Comparison of ENCODE assay signal across 8 cellular contexts in genomic region chr11:78961938-78962701, GRCh38.
DNase-seq lines count a peak whose midpoint lies in the region; ATAC-seq, FAIRE-seq and TF ChIP-seq lines count a peak whose summit lies in the region.

No MANE protein-coding gene starts in this region.

- H3K4me2 ChIP-seq in endothelial cell of umbilical vein (ENCODE audit: insufficient read depth, low read length) (peak overlapping the region; percentile 29), PC-9 (no peak overlapping the region)

- H3K9me1 ChIP-seq in endothelial cell of umbilical vein (replicated peaks; ENCODE audit: control insufficient read depth, extremely low read depth, insufficient read depth, low read length) = no peaks in the 10 kb centered on the region

- H3K4me1 ChIP-seq in endothelial cell of umbilical vein (ENCODE audit: control insufficient read depth, extremely low read depth, insufficient read depth, low read length) (peaks cover 7% of the 10 kb centered on the region), PC-9 (replicated peaks; ENCODE audit: insufficient read depth) (no peaks in the 10 kb centered on the region)

- no peaks in the 10 kb centered on the region for H3K9me2 ChIP-seq in PC-9 (ENCODE audit: insufficient read depth)

- in situ Hi-C loops in G401 (cut with HindIII; ENCODE audit: low sequenced_read_pairs) = no loop called here

- TF ChIP-seq POLR2A in endothelial cell of umbilical vein (IDR thresholded peaks at IDR 0.05; ENCODE audit: low read depth, low read length) = no peak

- no peaks in the 10 kb centered on the region for H3F3A ChIP-seq in PC-9 (ENCODE audit: insufficient read depth, low read depth)

- no peak overlapping the region for H3K27ac ChIP-seq in endothelial cell of umbilical vein (ENCODE audit: insufficient read depth, low read depth, low read length)
- H3K27ac ChIP-seq in PC-9 = no peak overlapping the region

- intact Hi-C loops in endothelial cell of umbilical vein (cut with micrococcal nuclease) (loop anchor here (2.0 kb wide), 1 partner anchor 163 kb away; no protein-coding TSS in a partner anchor), PC-9 (cut with micrococcal nuclease; ENCODE audit: unreplicated experiment) (loop anchor here (5.0 kb wide), 1 partner anchor 315 kb away; no protein-coding TSS in a partner anchor)

- POLR2A ChIA-PET in endothelial cell of umbilical vein (lab: Charles Lee) = no interaction called here
- POLR2A ChIA-PET in PC-9 (lab: Charles Lee; ENCODE audit: unreplicated experiment) = no interaction called here

- H3K27me3 ChIP-seq in endothelial cell of umbilical vein (ENCODE audit: control insufficient read depth in 2 of 2, insufficient read depth in 2 of 2, low read length in 2 of 2) (peaks cover 4% of the 10 kb centered on the region in 2 experiments), PC-9 (ENCODE audit: insufficient read depth, low read depth) (peaks cover 57% of the 10 kb centered on the region)

- no TSS peak for BruUV-seq in endothelial cell of umbilical vein (replicated peaks; lab: Mats Ljungman, UMichigan)
- no TSS peak for BruUV-seq in PC-9 (replicated peaks; lab: Mats Ljungman, UMichigan)

- H2AFZ ChIP-seq in endothelial cell of umbilical vein (ENCODE audit: low read depth, low read length) = peak overlapping the region; percentile 76
- H2AFZ ChIP-seq in PC-9 = no peak overlapping the region

- dilution Hi-C loops in endothelial cell of umbilical vein (cut with MboI; ENCODE audit: extremely low pct_ligation_motif_present, low sequenced_read_pairs) = no loop called here

- H4K20me1 ChIP-seq in endothelial cell of umbilical vein (replicated peaks; ENCODE audit: control insufficient read depth, extremely low read depth, insufficient read depth, low read length) (no peaks in the 10 kb centered on the region), PC-9 (ENCODE audit: insufficient read depth) (no peaks in the 10 kb centered on the region)

- FAIRE-seq in endothelial cell of umbilical vein (lab: Jason Lieb, UNC) (no peak), HTR-8/SVneo (lab: Jason Lieb, UNC) (no peak)

- DNase-seq in G401 (ENCODE audit: low spot score) (peak; percentile 23), NCI-H2196 treated with DMSO at 0.1 percent for 48 hours (lab: John Stamatoyannopoulos, UW; ENCODE audit: unreplicated experiment) (peak; percentile 58), endothelial cell of umbilical vein (ENCODE audit: low read depth, low spot score) (peak; percentile 29), occipital lobe (lab: John Stamatoyannopoulos, UW) (peak; percentile 40), HTR-8/SVneo (ENCODE audit: insufficient read length, low spot score) (no peak), PC-9 (no peak)
- no peak for DNase-seq in effector CD4-positive, alpha-beta T cell

- H3K9me3 ChIP-seq in endothelial cell of umbilical vein (replicated peaks; ENCODE audit: control insufficient read depth, insufficient read depth, low read length) (no peaks in the 10 kb centered on the region), PC-9 (ENCODE audit: insufficient read depth, low read depth) (no peaks in the 10 kb centered on the region)

- H3K79me2 ChIP-seq in endothelial cell of umbilical vein (ENCODE audit: control insufficient read depth, insufficient read depth, low read length) = no peaks in the 10 kb centered on the region
- H3K79me2 ChIP-seq in PC-9 (ENCODE audit: low read depth) = no peaks in the 10 kb centered on the region

- H3K9ac ChIP-seq in endothelial cell of umbilical vein (replicated peaks; ENCODE audit: extremely low read depth, insufficient read depth, low read length) = no peak overlapping the region

- no peaks in the 10 kb centered on the region for H3K36me3 ChIP-seq in endothelial cell of umbilical vein (ENCODE audit: control insufficient read depth in 2 of 2, extremely low read depth in 1 of 2, insufficient read depth in 2 of 2, low read length in 2 of 2)
- H3K36me3 ChIP-seq in PC-9 (ENCODE audit: low read depth) = no peaks in the 10 kb centered on the region

- TF ChIP-seq CTCF in endothelial cell of umbilical vein (IDR thresholded peaks at IDR 0.05; ENCODE audit: extremely low read depth in 1 of 2, insufficient read depth in 1 of 2, low read depth in 1 of 2, low read length in 2 of 2) = no peak
- TF ChIP-seq CTCF in PC-9 (conservative IDR thresholded peaks at IDR 0.05) = no peak

- peak overlapping the region in 1 of 3 experiments; percentile 1 for H3K4me3 ChIP-seq in endothelial cell of umbilical vein (replicated peaks in 1 of 3; ENCODE audit: insufficient read depth in 1 of 3, low read depth in 1 of 3, low read length in 3 of 3)
- no peak overlapping the region for H3K4me3 ChIP-seq in PC-9

- CTCF ChIA-PET in endothelial cell of umbilical vein (lab: Charles Lee) (interaction anchor here (0.8 to 4.4 kb wide), 3 partner anchors 38 to 316 kb away, joined by 3 to 45 read pairs (median 4); no protein-coding TSS in a partner anchor), PC-9 (lab: Charles Lee) (no interaction called here)

- ATAC-seq in GM21717 (IDR thresholded peaks at IDR 0.05; ENCODE audit: unreplicated experiment) = no peak

TF ChIP-seq in endothelial cell of umbilical vein, 7 proteins besides CTCF, POLR2A, EP300 and RAD21:
- TF ChIP-seq POLR2AphosphoS5 (IDR thresholded peaks at IDR 0.05; ENCODE audit: insufficient read depth, low read depth, low read length) (no peak), JUN (IDR thresholded peaks at IDR 0.05; ENCODE audit: borderline replicate concordance, insufficient read depth, insufficient read length, low read depth) (no peak), MYC (IDR thresholded peaks at IDR 0.05; ENCODE audit: low read depth, low read length) (no peak), MAX (IDR thresholded peaks at IDR 0.05; ENCODE audit: insufficient read depth, insufficient read length) (no peak), GATA2 (IDR thresholded peaks at IDR 0.05; ENCODE audit: insufficient read depth, insufficient read length, low read depth, low read length) (no peak), FOS (IDR thresholded peaks at IDR 0.05; ENCODE audit: borderline replicate concordance, insufficient read depth, low read length) (no peak), EZH2 (IDR thresholded peaks at IDR 0.05; ENCODE audit: borderline replicate concordance, low read depth, low read length, severe bottlenecking) (no peak)
TF ChIP-seq in endothelial cell of umbilical vein: peak in this region for 0.

Comparison
In these comparisons a context has a peak if more than half of its experiments do, and no peak if none do; other contexts are left out.
1. DNase-seq: peak in G401 (single experiment), NCI-H2196 treated with DMSO at 0.1 percent for 48 hours (single experiment), endothelial cell of umbilical vein (single experiment) and occipital lobe (single experiment); none in effector CD4-positive, alpha-beta T cell (single experiment), HTR-8/SVneo (single experiment) and PC-9 (0 of 2).